Comparison of ENCODE assay signal across 8 cellular contexts in the genomic region with DNA sequence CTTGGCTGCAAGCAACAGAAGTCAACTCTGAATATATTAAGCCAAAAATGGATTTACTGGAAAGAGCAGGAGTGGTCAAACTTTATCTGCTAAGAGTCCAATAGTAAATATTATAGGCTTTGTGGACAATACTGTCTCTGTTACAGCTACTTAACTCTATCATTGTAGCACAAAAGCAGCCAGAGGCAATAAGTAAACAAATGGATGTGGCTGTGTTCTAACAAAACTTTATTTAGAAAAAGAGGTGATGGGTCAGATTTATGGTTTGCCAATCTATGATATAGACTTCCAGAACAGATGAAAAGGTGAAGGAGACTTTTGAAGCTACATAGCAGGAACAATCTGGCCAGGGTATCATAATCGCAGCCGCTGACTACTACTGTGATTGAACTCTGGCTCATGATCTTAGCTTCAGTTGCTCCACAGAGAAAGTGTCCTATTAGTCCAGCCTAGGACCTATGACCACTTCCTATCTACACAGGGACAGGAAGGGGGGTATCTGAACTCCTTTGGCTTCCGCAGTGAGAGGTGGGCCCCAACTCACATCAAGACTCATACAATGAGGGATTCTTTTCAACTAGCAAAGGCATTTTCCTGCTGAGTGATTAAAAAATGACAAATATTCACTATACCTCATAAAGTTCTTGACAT.
"Had no signal": no experiment of that assay in that cellular context is flagged by ENCODE, and none has a peak within 500 bp of the region (broad histone marks: within the 10 kb centered on the region; RNA-seq: fewer than 3 reads in every experiment).

No MANE protein-coding gene starts in this region.

- H3K4me3 ChIP-seq: GM23248, HAP-1, K562 had no signal

- H3K4me3 Mint-ChIP-seq: HFFc6 had no signal

- H3K27ac Mint-ChIP-seq: HFFc6 had no signal

- H3K36me3 ChIP-seq: HAP-1 had no signal

- FAIRE-seq: K562 had no signal

- H2AFZ ChIP-seq: GM23248 had no signal

- H3K9ac ChIP-seq: GM23248 had no signal

- H3K27ac ChIP-seq: GM23248, HL-60 had no signal

- H3K9me3 Mint-ChIP-seq: HFFc6 had no signal

- ATAC-seq: K562 had no signal

- DNase-seq: GM23248, GOT3, H7, HFFc6, IMR-90 had no signal

- H3K9me3 ChIP-seq: HAP-1 had no signal
